In the genomic region with DNA sequence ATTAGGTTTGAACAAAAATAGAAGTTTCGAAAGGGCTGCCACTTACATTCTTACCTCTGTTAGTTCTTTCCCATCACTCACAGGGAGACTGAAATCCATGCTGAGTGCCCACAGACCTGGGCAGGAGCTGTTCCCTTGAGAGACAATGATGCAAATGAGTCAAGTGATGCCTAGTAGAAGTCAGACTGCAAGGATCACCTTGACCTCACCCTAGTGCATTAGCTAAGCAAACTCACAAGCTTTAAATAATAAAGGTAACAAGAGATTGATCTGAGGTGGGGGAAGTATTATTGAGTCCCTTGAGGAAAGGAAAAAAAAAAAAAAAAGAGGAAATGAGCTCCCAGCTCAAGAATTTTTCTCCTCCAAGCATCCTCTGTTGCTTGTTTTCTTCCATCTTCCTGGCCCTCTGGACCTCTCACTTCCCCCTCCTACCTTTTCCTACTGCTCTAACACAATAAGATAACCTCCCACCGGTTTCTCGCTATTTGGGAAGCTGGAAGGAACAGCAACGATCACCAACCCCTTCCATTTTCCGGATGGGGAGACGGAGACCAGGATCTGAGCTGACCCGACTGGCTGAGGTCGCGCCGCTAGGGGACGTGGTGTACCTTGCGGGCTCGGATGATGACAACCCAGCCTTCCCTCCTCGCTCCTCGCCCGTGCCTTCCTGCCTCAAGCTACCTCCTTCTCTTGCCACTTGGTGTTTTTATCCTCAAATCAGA, we compare ENCODE assay signal across 8 cellular contexts. TPM values are rescaled to one million over a fixed set of nuclear protein-coding genes. Genes with fewer than 3 reads are reported as not detected.
A peak's percentile ranks its signal among the peaks of the same experiment; 100 is the strongest.
DNase-seq lines count a peak whose midpoint lies in the region; ATAC-seq, FAIRE-seq and TF ChIP-seq lines count a peak whose summit lies in the region.

No MANE protein-coding gene starts in this region.

- H3K4me1 Mint-ChIP-seq in chondrocyte (ENCODE audit: low read depth), result peaks cover 51% of the 10 kb centered on the region

- intact Hi-C loops in left colon (cut with DNase I, micrococcal nuclease), result no loop called here
- intact Hi-C loops in thyroid gland (cut with DNase I), result no loop called here

- H3K4me3 ChIP-seq in AG04449 (ENCODE audit: low read depth, low read length), result peak overlapping the region; percentile 83
- H3K4me3 ChIP-seq in thyroid gland (replicated peaks in 1 of 3), result peak overlapping the region in 1 of 3 donors; percentile 51

- FAIRE-seq in HTR-8/SVneo (lab: Jason Lieb, UNC), result peak; percentile 84

- peak; percentile 48 for ATAC-seq in left colon
- ATAC-seq in GM19467 (IDR thresholded peaks at IDR 0.05; ENCODE audit: unreplicated experiment), result no peak
- ATAC-seq in GM21737 (IDR thresholded peaks at IDR 0.05; ENCODE audit: unreplicated experiment), result no peak

- TF ChIP-seq CTCF in AG04449 (IDR thresholded peaks at IDR 0.05; ENCODE audit: insufficient read depth, low read length, missing control alignments) (peak; percentile 87), chondrocyte (IDR thresholded peaks at IDR 0.05) (peak; percentile 78), thyroid gland (IDR thresholded peaks at IDR 0.05) (peak in 4 of 6 experiments; percentile 50 to 55 (median 52))

- H3K36me3 Mint-ChIP-seq in chondrocyte (ENCODE audit: low read depth), result no peaks in the 10 kb centered on the region

- peak overlapping the region; percentile 67 for H3K27ac Mint-ChIP-seq in chondrocyte (ENCODE audit: unreplicated experiment)

- no peaks in the 10 kb centered on the region for H3K36me3 ChIP-seq in thyroid gland

- WGBS in thyroid gland, 2 donors, result 13 to 16% methylated on average over 16 of the region's 16 CpGs

- H3K4me3 Mint-ChIP-seq in chondrocyte (ENCODE audit: unreplicated experiment), result peak overlapping the region; percentile 83

- H3K9me3 ChIP-seq in thyroid gland, result no peaks in the 10 kb centered on the region

- no peak for TF ChIP-seq POLR2A in thyroid gland (IDR thresholded peaks at IDR 0.05)

- no peaks in the 10 kb centered on the region for H3K27me3 ChIP-seq in thyroid gland

- POLR2A ChIA-PET in AG04449 (lab: Yijun Ruan, JAX), result interaction anchor here (0.6 to 1.2 kb wide), 2 partner anchors 65 to 413 kb away, joined by 3 read pairs; no protein-coding TSS in a partner anchor

- no peaks in the 10 kb centered on the region for H3K9me3 Mint-ChIP-seq in chondrocyte (ENCODE audit: low read depth)

- CTCF ChIA-PET in AG04449 (lab: Yijun Ruan, JAX), result interaction anchor here (0.6 to 2.7 kb wide), 12 partner anchors 9 to 608 kb away, joined by 3 to 24 read pairs (median 4); no protein-coding TSS in a partner anchor

- peak overlapping the region; percentile 86 to 98 (median 89) for H3K27ac ChIP-seq in thyroid gland

- no peaks in the 10 kb centered on the region for H3K27me3 Mint-ChIP-seq in chondrocyte (ENCODE audit: low read depth)

- no peak for DNase-seq in AG04449 (ENCODE audit: low read depth, low spot score)
- DNase-seq in HTR-8/SVneo (ENCODE audit: insufficient read length, low spot score), result no peak
- no peak for DNase-seq in chondrocyte (ENCODE audit: low spot score)
- peak; percentile 73 to 80 for DNase-seq in left colon
- DNase-seq in thyroid gland, result peak; percentile 53 to 64
- no peak for DNase-seq in NCI-H2081 treated with DMSO at 0.1 percent for 48 hours (lab: John Stamatoyannopoulos, UW)

- peaks cover 13 to 20% of the 10 kb centered on the region in 2 donors for H3K4me1 ChIP-seq in thyroid gland

RNA-seq across cellular contexts. Expression of a gene that starts 2.0 kb away (rescaled TPM):
- total RNA-seq in chondrocyte (33.5 to 35.4 TPM (median 34.0 TPM) in 3 replicates), left colon (10 to 100 TPM; 25.7 to 28.0 TPM), thyroid gland (10 to 100 TPM; 40.8 to 98.5 (median 56.4) TPM)

Comparison
In these comparisons a context has a peak if more than half of its experiments do, and no peak if none do; other contexts are left out.
1. DNase-seq: peak in left colon (2 of 2) and thyroid gland (2 of 2); none in AG04449 (single experiment), HTR-8/SVneo (single experiment), chondrocyte (single experiment) and NCI-H2081 treated with DMSO at 0.1 percent for 48 hours (single experiment).
2. Peak in every context shown above with its lines, with median percentiles within 50 percentile points of each other: CTCF ChIP-seq.